ENCODE assay signal across 16 cellular contexts in the genomic region with DNA sequence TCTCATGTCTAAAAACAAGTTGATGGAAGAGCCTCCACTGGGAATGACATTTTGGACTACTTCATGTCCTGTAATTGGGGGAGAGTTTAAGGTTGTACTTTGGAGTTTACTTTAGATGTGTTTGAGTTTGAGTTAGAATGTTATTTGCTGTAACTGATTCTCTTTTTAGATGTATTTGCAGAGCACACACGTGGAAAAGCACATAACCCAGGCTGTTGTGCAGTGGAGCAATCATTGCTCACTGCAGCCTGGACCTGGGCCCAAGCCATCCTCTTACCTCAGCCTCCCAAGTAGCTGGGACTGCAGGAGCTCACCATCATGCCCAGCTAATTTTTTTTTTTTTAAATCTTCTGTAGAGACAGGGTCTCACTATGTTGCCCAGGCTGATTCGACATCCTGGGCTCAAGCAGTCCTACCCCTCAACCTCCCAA. TPM values are rescaled to one million over a fixed set of nuclear protein-coding genes. Genes with fewer than 3 reads are reported as not detected.
DNase-seq lines count a peak whose midpoint lies in the region; ATAC-seq and FAIRE-seq lines count a peak whose summit lies in the region.
"Had no signal": no experiment of that assay in that cellular context is flagged by ENCODE, and none has a peak within 500 bp of the region (broad histone marks: within the 10 kb centered on the region; RNA-seq: fewer than 3 reads in every experiment).

No MANE protein-coding gene starts in this region.

- peaks cover 8% of the 10 kb centered on the region for H3K4me1 Mint-ChIP-seq in activated naive CD4-positive, alpha-beta T cell treated with anti-CD3 and anti-CD28 coated beads, Interleukin-2, amount 10 ng/mL, durations not matched to agents 7 days and 5 days
- peaks cover 9 to 35% of the 10 kb centered on the region in 2 donors for H3K4me1 Mint-ChIP-seq in stimulated activated naive B cell treated with anti-CD40 and anti-IgM and Interleukin-4, amounts not matched to agents 10 μg/mL and 1 μg/mL and 100 μg/mL, for 72 hours

- peak; percentile 51 for FAIRE-seq in islet of Langerhans (lab: Jason Lieb, UNC)

- peak overlapping the region; percentile 60 for H3K27ac Mint-ChIP-seq in activated naive CD4-positive, alpha-beta T cell treated with anti-CD3 and anti-CD28 coated beads, Interleukin-2, amount 10 ng/mL, durations not matched to agents 7 days and 5 days
- peak overlapping the region in 1 of 2 donors; percentile 44 for H3K27ac Mint-ChIP-seq in activated naive CD4-positive, alpha-beta T cell treated with anti-CD3 and anti-CD28 coated beads, Interleukin-2, amount 50 U/mL, for 72 hours
- H3K27ac Mint-ChIP-seq in stimulated activated naive B cell treated with anti-CD40 and anti-IgM and Interleukin-4, amounts not matched to agents 10 μg/mL and 1 μg/mL and 100 μg/mL, for 72 hours = peak overlapping the region; percentile 59
- H3K27ac Mint-ChIP-seq: activated CD4-positive, alpha-beta memory T cell treated with anti-CD3 and anti-CD28 coated beads, Interleukin-2, amount 10 ng/mL, durations not matched to agents 7 days and 5 days; activated T-helper 1 cell treated with anti-CD3 and anti-CD28 coated beads, Interleukin-12 subunit alpha, Interleukin-12 subunit beta, Interleukin-2, Interleukin-4 antibody, amounts not matched to agents 30 ng/mL and 10 ng/mL and 1 ng/mL, durations not matched to agents 14 hours and 24 hours and 36 hours had no signal

- H3K4me3 Mint-ChIP-seq in activated naive CD4-positive, alpha-beta T cell treated with anti-CD3 and anti-CD28 coated beads, Interleukin-2, amount 10 ng/mL, durations not matched to agents 7 days and 5 days = no peak overlapping the region
- no peak overlapping the region for H3K4me3 Mint-ChIP-seq in stimulated activated naive B cell treated with anti-CD40 and anti-IgM and Interleukin-4, amounts not matched to agents 10 μg/mL and 1 μg/mL and 100 μg/mL, for 72 hours
- H3K4me3 Mint-ChIP-seq: activated CD4-positive, alpha-beta memory T cell treated with anti-CD3 and anti-CD28 coated beads, Interleukin-2, amount 10 ng/mL, durations not matched to agents 7 days and 5 days; activated T-helper 1 cell treated with anti-CD3 and anti-CD28 coated beads, Interleukin-12 subunit alpha, Interleukin-12 subunit beta, Interleukin-2, Interleukin-4 antibody, amounts not matched to agents 30 ng/mL and 10 ng/mL and 1 ng/mL, durations not matched to agents 14 hours and 24 hours and 36 hours; CD8-positive, alpha-beta memory T cell had no signal

- H3K27me3 Mint-ChIP-seq in activated naive CD4-positive, alpha-beta T cell treated with anti-CD3 and anti-CD28 coated beads, Interleukin-2, amount 10 ng/mL, durations not matched to agents 7 days and 5 days = no peaks in the 10 kb centered on the region
- H3K27me3 Mint-ChIP-seq in stimulated activated naive B cell treated with anti-CD40 and anti-IgM and Interleukin-4, amounts not matched to agents 10 μg/mL and 1 μg/mL and 100 μg/mL, for 72 hours = no peaks in the 10 kb centered on the region
- H3K27me3 Mint-ChIP-seq: activated CD4-positive, alpha-beta memory T cell treated with anti-CD3 and anti-CD28 coated beads, Interleukin-2, amount 10 ng/mL, durations not matched to agents 7 days and 5 days; CD8-positive, alpha-beta memory T cell had no signal

- CTCF ChIA-PET in activated naive CD4-positive, alpha-beta T cell treated with anti-CD3 and anti-CD28 coated beads, Interleukin-2, amount 10 ng/mL, durations not matched to agents 7 days and 5 days (lab: Charles Lee) = interaction anchor here (0.7 kb wide), 1 partner anchor 16 kb away, joined by 4 read pairs; no protein-coding TSS in a partner anchor

- ATAC-seq in activated naive CD4-positive, alpha-beta T cell treated with anti-CD3 and anti-CD28 coated beads, Interleukin-2, amount 50 U/mL, for 72 hours = no peak
- no peak for ATAC-seq in stimulated activated naive B cell treated with anti-CD40 and anti-IgM and Interleukin-4, amounts not matched to agents 10 μg/mL and 1 μg/mL and 100 μg/mL, for 72 hours (replicated peaks)
- ATAC-seq in GM18511 (IDR thresholded peaks at IDR 0.05; ENCODE audit: unreplicated experiment) = no peak

- H3K9me3 Mint-ChIP-seq in activated naive CD4-positive, alpha-beta T cell treated with anti-CD3 and anti-CD28 coated beads, Interleukin-2, amount 10 ng/mL, durations not matched to agents 7 days and 5 days = no peaks in the 10 kb centered on the region
- no peaks in the 10 kb centered on the region for H3K9me3 Mint-ChIP-seq in activated naive CD4-positive, alpha-beta T cell treated with anti-CD3 and anti-CD28 coated beads, Interleukin-2, amount 50 U/mL, for 72 hours
- no peaks in the 10 kb centered on the region for H3K9me3 Mint-ChIP-seq in stimulated activated naive B cell treated with anti-CD40 and anti-IgM and Interleukin-4, amounts not matched to agents 10 μg/mL and 1 μg/mL and 100 μg/mL, for 72 hours
- H3K9me3 Mint-ChIP-seq: activated CD4-positive, alpha-beta memory T cell treated with anti-CD3 and anti-CD28 coated beads, Interleukin-2, amount 10 ng/mL, durations not matched to agents 7 days and 5 days; activated T-helper 1 cell treated with anti-CD3 and anti-CD28 coated beads, Interleukin-12 subunit alpha, Interleukin-12 subunit beta, Interleukin-2, Interleukin-4 antibody, amounts not matched to agents 30 ng/mL and 10 ng/mL and 1 ng/mL, durations not matched to agents 14 hours and 24 hours and 36 hours; CD8-positive, alpha-beta memory T cell had no signal

- DNase-seq in activated naive CD4-positive, alpha-beta T cell treated with anti-CD3 and anti-CD28 coated beads, Interleukin-2, amount 10 ng/mL, durations not matched to agents 7 days and 5 days = no peak
- DNase-seq in activated naive CD4-positive, alpha-beta T cell treated with anti-CD3 and anti-CD28 coated beads, Interleukin-2, amount 50 U/mL, for 72 hours (ENCODE audit: low spot score in 2 of 2) = no peak
- peak; percentile 28 for DNase-seq in amniotic epithelial cell (ENCODE audit: low read depth)
- no peak for DNase-seq in stimulated activated naive B cell treated with anti-CD40 and anti-IgM and Interleukin-4, amounts not matched to agents 10 μg/mL and 1 μg/mL and 100 μg/mL, for 72 hours
- no peak for DNase-seq in mesenteric fat pad (ENCODE audit: low spot score)
- DNase-seq in RKO (ENCODE audit: low spot score) = no peak
- DNase-seq: activated CD4-positive, alpha-beta memory T cell treated with anti-CD3 and anti-CD28 coated beads, Interleukin-2, amount 10 ng/mL, durations not matched to agents 7 days and 5 days; CD8-positive, alpha-beta memory T cell; EL; H7; MV-4-11; NCI-H2081 treated with DMSO at 0.1 percent for 48 hours; NCI-H526 treated with DMSO at 0.1 percent for 48 hours had no signal

- peaks cover 39% of the 10 kb centered on the region for H3K36me3 Mint-ChIP-seq in activated naive CD4-positive, alpha-beta T cell treated with anti-CD3 and anti-CD28 coated beads, Interleukin-2, amount 10 ng/mL, durations not matched to agents 7 days and 5 days
- peaks cover 0 to 11% of the 10 kb centered on the region in 2 donors for H3K36me3 Mint-ChIP-seq in activated naive CD4-positive, alpha-beta T cell treated with anti-CD3 and anti-CD28 coated beads, Interleukin-2, amount 50 U/mL, for 72 hours
- peaks cover 14 to 31% of the 10 kb centered on the region in 2 donors for H3K36me3 Mint-ChIP-seq in stimulated activated naive B cell treated with anti-CD40 and anti-IgM and Interleukin-4, amounts not matched to agents 10 μg/mL and 1 μg/mL and 100 μg/mL, for 72 hours

RNA-seq across cellular contexts. Expression of a gene that starts 36.7 kb away (rescaled TPM):
- total RNA-seq in activated naive CD4-positive, alpha-beta T cell treated with anti-CD3 and anti-CD28 coated beads, Interleukin-2, amount 50 U/mL, for 72 hours = 10 to 100 TPM in 1 of 2 donors, 1 to 10 TPM in 1; 4.4 to 47.1 TPM
- 2.6 TPM for total RNA-seq in mesenteric fat pad

RNA-seq across cellular contexts. Expression of a gene that starts 45.2 kb away (rescaled TPM):
- 100 to 1,000 TPM in 1 of 2 donors, 10 to 100 TPM in 1; 96.2 to 153 TPM for total RNA-seq in activated naive CD4-positive, alpha-beta T cell treated with anti-CD3 and anti-CD28 coated beads, Interleukin-2, amount 50 U/mL, for 72 hours
- total RNA-seq in mesenteric fat pad = 94.3 TPM

RNA-seq across cellular contexts. Expression of a gene that starts 54.0 kb away (rescaled TPM):
- 1 to 10 TPM; 2.0 to 4.2 TPM for total RNA-seq in activated naive CD4-positive, alpha-beta T cell treated with anti-CD3 and anti-CD28 coated beads, Interleukin-2, amount 50 U/mL, for 72 hours
- 34.5 TPM for total RNA-seq in mesenteric fat pad
